8 cellular contexts compared by ENCODE assay signal in genomic region chr22:21468194-21469096, GRCh38. TPM values are rescaled to one million over a fixed set of nuclear protein-coding genes. Genes with fewer than 3 reads are reported as not detected.
A peak's percentile ranks its signal among the peaks of the same experiment; 100 is the strongest.
DNase-seq lines count a peak whose midpoint lies in the region; ATAC-seq and TF ChIP-seq lines count a peak whose summit lies in the region.
"Not testable (repeated sequence)": the region's sequence is repeated elsewhere in the genome, so short reads cannot be mapped to it uniquely, and the experiment has no call there.

No MANE protein-coding gene starts in this region.

- H3K4me3 ChIP-seq in H7 (ENCODE audit: insufficient read depth, low read depth, low read length) (peak overlapping the region; percentile 32), left ventricle myocardium inferior (peak overlapping the region; percentile 62)
- H3K4me3 ChIP-seq in body of pancreas: not testable (repeated sequence)

- H3K27me3 ChIP-seq in H7 (ENCODE audit: control insufficient read depth, insufficient read depth, low read length); body of pancreas; left ventricle myocardium inferior (ENCODE audit: low read depth): not testable (repeated sequence)

- intact Hi-C loops in body of pancreas (cut with DNase I); left ventricle myocardium inferior (cut with micrococcal nuclease): not testable (repeated sequence)

- H3K4me1 ChIP-seq in body of pancreas, left ventricle myocardium inferior: not testable (repeated sequence)

- H3K9me3 Mint-ChIP-seq in stimulated activated effector memory CD8-positive, alpha-beta T cell treated with anti-CD3 and anti-CD28 coated beads, Interleukin-12 subunit alpha, Interleukin-12 subunit beta, amount 100 ng/mL, for 72 hours: not testable (repeated sequence)

- not testable (repeated sequence) for H3K9me3 ChIP-seq in body of pancreas; left ventricle myocardium inferior (replicated peaks)

- H3K36me3 ChIP-seq in H7 (replicated peaks; ENCODE audit: control insufficient read depth, insufficient read depth, low read length); body of pancreas (replicated peaks in 1 of 2; ENCODE audit: insufficient read depth in 1 of 2, low read depth in 2 of 2); left ventricle myocardium inferior: not testable (repeated sequence)

- H3K36me3 Mint-ChIP-seq in stimulated activated effector memory CD8-positive, alpha-beta T cell treated with anti-CD3 and anti-CD28 coated beads, Interleukin-12 subunit alpha, Interleukin-12 subunit beta, amount 100 ng/mL, for 72 hours: not testable (repeated sequence)

- ATAC-seq in body of pancreas: peak; percentile 92
- ATAC-seq in stimulated activated effector memory CD8-positive, alpha-beta T cell treated with anti-CD3 and anti-CD28 coated beads, Interleukin-12 subunit alpha, Interleukin-12 subunit beta, amount 100 ng/mL, for 72 hours: peak; percentile 93

- not testable (repeated sequence) for H3K4me1 Mint-ChIP-seq in stimulated activated effector memory CD8-positive, alpha-beta T cell treated with anti-CD3 and anti-CD28 coated beads, Interleukin-12 subunit alpha, Interleukin-12 subunit beta, amount 100 ng/mL, for 72 hours

- DNase-seq in G401 (ENCODE audit: low spot score) (peak; percentile 83), HS-5 (ENCODE audit: low read depth) (peak; percentile 66), body of pancreas (peak; percentile 91 to 96 (median 91)), left ventricle myocardium inferior (peak; percentile 89), pons (ENCODE audit: low spot score) (peak; percentile 72)
- DNase-seq in H7: not testable (repeated sequence)
- DNase-seq in activated CD4-positive, alpha-beta T cell treated with anti-CD3 and anti-CD28 coated beads for 4 hours: peak; percentile 88 to 90
- DNase-seq in stimulated activated effector memory CD8-positive, alpha-beta T cell treated with anti-CD3 and anti-CD28 coated beads, Interleukin-12 subunit alpha, Interleukin-12 subunit beta, amount 100 ng/mL, for 72 hours (ENCODE audit: low spot score in 2 of 2): peak; percentile 78 to 93

- in situ Hi-C loops in G401 (cut with HindIII; ENCODE audit: low sequenced_read_pairs): not testable (repeated sequence)

- TF ChIP-seq POLR2A in body of pancreas (IDR thresholded peaks at IDR 0.05): not testable (repeated sequence)

- 0% methylated on average over 11 of the region's 60 CpGs; no CpG with 5 or more reads in 1 of the 2 donors for WGBS in body of pancreas, 2 donors

- peak overlapping the region; percentile 77 for H3K4me3 Mint-ChIP-seq in stimulated activated effector memory CD8-positive, alpha-beta T cell treated with anti-CD3 and anti-CD28 coated beads, Interleukin-12 subunit alpha, Interleukin-12 subunit beta, amount 100 ng/mL, for 72 hours

- H3K27ac ChIP-seq in body of pancreas: peak overlapping the region in 1 of 4 donors; percentile 79
- H3K27ac ChIP-seq in left ventricle myocardium inferior (replicated peaks): peak overlapping the region; percentile 46

- H3K27ac Mint-ChIP-seq in stimulated activated effector memory CD8-positive, alpha-beta T cell treated with anti-CD3 and anti-CD28 coated beads, Interleukin-12 subunit alpha, Interleukin-12 subunit beta, amount 100 ng/mL, for 72 hours: peak overlapping the region; percentile 56

- not testable (repeated sequence) for TF ChIP-seq CTCF in body of pancreas (IDR thresholded peaks at IDR 0.05); left ventricle myocardium inferior (IDR thresholded peaks at IDR 0.05; ENCODE audit: borderline replicate concordance)

RNA-seq across cellular contexts. Expression of gene TMEM191C, which starts 1.3 kb away (rescaled TPM):
- total RNA-seq in G401 (2014; rRNA removed; shearing (Covaris generic)): 2.0 and 13.5 TPM in 2 replicates
- total RNA-seq in H7 (2014; rRNA removed; shearing (Covaris generic)): 0.15 and 0.42 TPM in 2 replicates
- total RNA-seq in body of pancreas (under 1 TPM in 1 of 2 donors, not detected in 1; 0.33 TPM), left ventricle myocardium inferior (1.5 TPM)

RNA-seq across cellular contexts. Expression of gene HIC2, which starts 51.3 kb away (rescaled TPM):
- total RNA-seq in G401 (2014; rRNA removed; shearing (Covaris generic)): 16.5 and 18.5 TPM in 2 replicates
- 36.2 and 40.5 TPM in 2 replicates for total RNA-seq in H7 (2014; rRNA removed; shearing (Covaris generic))
- 1 to 10 TPM; 2.9 to 4.0 TPM for total RNA-seq in body of pancreas
- 1.5 TPM for total RNA-seq in left ventricle myocardium inferior
